Comparison of ENCODE assay signal across 25 cellular contexts in the genomic region with DNA sequence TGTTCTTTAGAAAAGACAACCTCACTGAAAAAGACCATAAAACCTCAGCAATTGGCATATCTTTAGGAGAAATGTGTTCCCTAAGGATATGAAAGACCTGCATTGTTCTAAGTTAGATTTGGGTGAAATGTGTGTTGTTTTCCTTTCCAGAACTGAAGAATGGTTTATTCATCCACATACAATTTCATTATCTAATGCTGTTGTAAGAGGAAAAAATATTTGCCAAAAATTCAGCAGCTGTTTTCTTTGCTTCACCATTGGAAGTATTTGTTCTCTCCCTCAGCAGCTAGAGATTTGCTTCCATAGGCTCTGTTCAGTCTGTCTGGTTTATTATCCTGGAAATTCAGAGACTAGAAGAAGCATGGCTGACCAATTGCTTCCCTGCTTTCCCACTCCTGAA.
DNase-seq lines count a peak whose midpoint lies in the region; ATAC-seq, FAIRE-seq and TF ChIP-seq lines count a peak whose summit lies in the region.
"Had no signal": no experiment of that assay in that cellular context is flagged by ENCODE, and none has a peak within 500 bp of the region (broad histone marks: within the 10 kb centered on the region; RNA-seq: fewer than 3 reads in every experiment).

No MANE protein-coding gene starts in this region.

- no peaks in the 10 kb centered on the region for H3K79me2 ChIP-seq in mammary epithelial cell (ENCODE audit: insufficient read depth, low read length)

- no peaks in the 10 kb centered on the region for H4K20me1 ChIP-seq in mammary epithelial cell (ENCODE audit: insufficient read depth, low read length)

- no peak for TF ChIP-seq POLR2A in GM12891 (IDR thresholded peaks at IDR 0.05; ENCODE audit: low read depth, low read length)

- dilution Hi-C loops in mammary epithelial cell (cut with HindIII; ENCODE audit: low sequenced_read_pairs): no loop called here

- no peaks in the 10 kb centered on the region for H3K36me3 ChIP-seq in heart right ventricle
- no peaks in the 10 kb centered on the region for H3K36me3 ChIP-seq in muscle layer of duodenum (ENCODE audit: control insufficient read depth in 1 of 2, insufficient read depth in 2 of 2, low read length in 2 of 2)
- no peaks in the 10 kb centered on the region for H3K36me3 ChIP-seq in mammary epithelial cell (ENCODE audit: insufficient read depth, low read length)
- H3K36me3 ChIP-seq: neural progenitor cell, SJSA1, tibial nerve had no signal

- no peak for TF ChIP-seq CTCF in choroid plexus epithelial cell (conservative IDR thresholded peaks at IDR 0.05; ENCODE audit: low read depth, low read length)
- TF ChIP-seq CTCF in heart right ventricle (IDR thresholded peaks at IDR 0.05): no peak
- TF ChIP-seq CTCF in mammary epithelial cell (conservative IDR thresholded peaks at IDR 0.05 in 1 of 2, IDR thresholded peaks at IDR 0.05 in 1 of 2; ENCODE audit: extremely low read depth in 1 of 2, insufficient read depth in 1 of 2, low read depth in 1 of 2, low read length in 2 of 2): no peak

- DNase-seq in Ammon's horn (ENCODE audit: low spot score) (peak; percentile 67), choroid plexus epithelial cell (ENCODE audit: low read depth) (peak; percentile 1), heart right ventricle (no peak), NCI-H2227 treated with DMSO at 0.1 percent for 48 hours (lab: John Stamatoyannopoulos, UW) (no peak), mammary epithelial cell (no peak), GM12891 (ENCODE audit: insufficient read length, low spot score) (no peak)
- DNase-seq: activated CD4-positive, alpha-beta T cell treated with anti-CD3 and anti-CD28 coated beads, Interleukin-2, amount 10 ng/mL, durations not matched to agents 24 days and 14 days; activated naive CD4-positive, alpha-beta T cell treated with anti-CD3 and anti-CD28 coated beads for 36 hours; activated T-cell treated with anti-CD3 and anti-CD28 coated beads, Interleukin-2, amount 50 U/mL, for 72 hours; EL; GOT3; NCI-H1105 treated with DMSO at 0.1 percent for 48 hours; NCI-H2081; PC-9; stimulated activated CD4-positive, alpha-beta T cell treated with anti-CD3 and anti-CD28 coated beads, Interleukin-2, amount 100 ng/mL, for 24 hours; T-helper 17 cell had no signal

- H3K4me2 ChIP-seq in mammary epithelial cell (ENCODE audit: insufficient read depth, low read depth, low read length): no peak overlapping the region
- H3K4me2 ChIP-seq: neural progenitor cell, PC-9 had no signal

- ATAC-seq in heart right ventricle: peak in 4 of 8 donors; percentile 29 to 74 (median 47)
- no peak for ATAC-seq in GM21529 (IDR thresholded peaks at IDR 0.05; ENCODE audit: unreplicated experiment)
- ATAC-seq: activated T-cell treated with anti-CD3 and anti-CD28 coated beads, Interleukin-2, amount 50 U/mL, for 72 hours; left lobe of liver; stimulated activated effector memory CD8-positive, alpha-beta T cell treated with anti-CD3 and anti-CD28 coated beads, Interleukin-12 subunit alpha, Interleukin-12 subunit beta, amount 100 ng/mL, for 72 hours; T-helper 17 cell had no signal

- BruUV-seq in mammary epithelial cell (replicated peaks; lab: Mats Ljungman, UMichigan): no TSS peak

- H3K4me1 ChIP-seq in heart right ventricle (peaks cover 0 to 12% (median 0%) of the 10 kb centered on the region in 9 donors), muscle layer of duodenum (ENCODE audit: control insufficient read depth in 1 of 2, insufficient read depth in 2 of 2, low read length in 2 of 2) (peaks cover 0 to 4% of the 10 kb centered on the region in 2 donors), mammary epithelial cell (ENCODE audit: insufficient read depth, low read length) (no peaks in the 10 kb centered on the region)
- H3K4me1 ChIP-seq: neural progenitor cell, SJSA1, tibial nerve had no signal

- intact Hi-C loops in heart right ventricle (cut with DNase I) (no loop called here), mammary epithelial cell (cut with micrococcal nuclease) (no loop called here)

- no peak for FAIRE-seq in GM12891 (lab: Jason Lieb, UNC)

- in situ Hi-C loops in mammary epithelial cell (cut with MboI; ENCODE audit: low sequenced_read_pairs in 2 of 2): no loop called here

- no peak overlapping the region for H2AFZ ChIP-seq in mammary epithelial cell (ENCODE audit: low read depth, low read length)
- H2AFZ ChIP-seq: neural progenitor cell, PC-9 had no signal

- H3K27me3 ChIP-seq in heart right ventricle: no peaks in the 10 kb centered on the region
- H3K27me3 ChIP-seq in muscle layer of duodenum (ENCODE audit: low read depth, low read length): no peaks in the 10 kb centered on the region
- no peaks in the 10 kb centered on the region for H3K27me3 ChIP-seq in mammary epithelial cell (ENCODE audit: insufficient read depth, low read length)
- H3K27me3 ChIP-seq: neural progenitor cell, SJSA1, tibial nerve had no signal

- no peak overlapping the region for H3K9ac ChIP-seq in mammary epithelial cell (ENCODE audit: insufficient read depth, low read length)
- H3K9ac ChIP-seq: neural progenitor cell had no signal

- H3K4me3 ChIP-seq in choroid plexus epithelial cell (ENCODE audit: low read depth, low read length) (no peak overlapping the region), heart right ventricle (no peak overlapping the region), muscle layer of duodenum (ENCODE audit: low read depth in 1 of 2, low read length in 2 of 2) (no peak overlapping the region), mammary epithelial cell (replicated peaks in 1 of 3; ENCODE audit: insufficient read depth in 1 of 3, low read depth in 2 of 3, low read length in 3 of 3) (no peak overlapping the region)
- H3K4me3 ChIP-seq: neural progenitor cell, PC-9, SJSA1, skin epidermis, tibial nerve had no signal

- H3K27ac ChIP-seq in heart right ventricle (peak overlapping the region in 6 of 10 donors; percentile 25 to 58 (median 42)), muscle layer of duodenum (ENCODE audit: low read length) (peak overlapping the region; percentile 4), mammary epithelial cell (ENCODE audit: insufficient read depth, low read depth, low read length) (no peak overlapping the region)
- H3K27ac ChIP-seq: epithelial cell of prostate, neural progenitor cell, PC-9, SJSA1, skin epidermis, tibial nerve had no signal

- H3K9me3 ChIP-seq in heart right ventricle: no peaks in the 10 kb centered on the region
- H3K9me3 ChIP-seq in muscle layer of duodenum (ENCODE audit: control insufficient read depth in 1 of 2, low read length in 2 of 2): no peaks in the 10 kb centered on the region
- H3K9me3 ChIP-seq in mammary epithelial cell (replicated peaks; ENCODE audit: insufficient read depth, low read length): no peaks in the 10 kb centered on the region
- H3K9me3 ChIP-seq: SJSA1, tibial nerve had no signal

- CTCF ChIA-PET in mammary epithelial cell (lab: Charles Lee; ENCODE audit: low non-redundant PET): no interaction called here

TF ChIP-seq in GM12891, 5 proteins besides CTCF, POLR2A, EP300 and RAD21:
- TF ChIP-seq SPI1 (IDR thresholded peaks at IDR 0.05; ENCODE audit: low read depth, low read length) (no peak), TAF1 (IDR thresholded peaks at IDR 0.05; ENCODE audit: low read depth, low read length) (no peak), PAX5 (IDR thresholded peaks at IDR 0.05; ENCODE audit: insufficient read depth, low read length, severe bottlenecking) (no peak), POU2F2 (IDR thresholded peaks at IDR 0.05; ENCODE audit: low read depth, low read length) (no peak), POLR2AphosphoS5 (IDR thresholded peaks at IDR 0.05; ENCODE audit: low read depth, low read length) (no peak)

Comparison
In these comparisons a context has a peak if more than half of its experiments do, and no peak if none do; other contexts are left out.
1. DNase-seq: peak in Ammon's horn (single experiment) and choroid plexus epithelial cell (single experiment); none in heart right ventricle (0 of 2), NCI-H2227 treated with DMSO at 0.1 percent for 48 hours (single experiment), mammary epithelial cell (single experiment) and GM12891 (single experiment).